In the genomic region with DNA sequence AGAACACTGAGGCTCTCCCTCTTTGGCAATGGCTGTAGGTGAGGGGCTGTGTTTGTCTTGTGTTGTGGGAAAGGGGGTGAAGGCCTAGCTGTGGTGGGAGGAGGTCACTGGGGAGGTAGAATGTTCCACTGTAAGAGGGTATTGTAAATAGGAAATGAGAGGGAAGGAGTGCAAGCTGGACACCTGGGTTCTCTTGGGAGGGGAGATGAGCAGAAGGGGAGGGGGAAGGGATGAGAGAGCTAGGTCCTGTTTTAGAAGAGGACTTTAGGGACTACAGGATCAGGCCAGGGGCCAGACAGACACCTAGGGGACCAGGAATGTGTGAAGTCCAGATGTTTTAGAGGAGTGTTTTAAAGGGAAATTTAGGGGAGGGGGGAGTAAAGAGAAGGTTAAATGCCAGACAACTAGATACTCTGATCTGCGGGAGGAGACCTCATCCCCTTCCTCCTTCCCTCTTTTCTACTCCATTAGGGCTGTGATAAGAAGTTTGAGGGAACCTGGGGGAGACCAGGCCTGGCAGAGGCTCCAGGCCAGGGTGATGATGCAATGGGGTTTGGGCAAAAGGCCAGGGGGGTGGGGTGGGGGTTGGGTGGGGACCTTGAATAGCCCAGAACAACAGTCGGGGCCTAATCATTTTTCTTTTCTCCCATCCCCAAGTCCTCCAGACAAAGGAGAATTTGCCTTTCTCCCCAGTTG, we compare ENCODE assay signal across 9 cellular contexts. TPM values are rescaled to one million over a fixed set of nuclear protein-coding genes. Genes with fewer than 3 reads are reported as not detected.
DNase-seq lines count a peak whose midpoint lies in the region; ATAC-seq and TF ChIP-seq lines count a peak whose summit lies in the region.
"Had no signal": no experiment of that assay in that cellular context is flagged by ENCODE, and none has a peak within 500 bp of the region (broad histone marks: within the 10 kb centered on the region; RNA-seq: fewer than 3 reads in every experiment).

No MANE protein-coding gene starts in this region.

- TF ChIP-seq CTCF in type B pancreatic cell (conservative IDR thresholded peaks at IDR 0.05) = no peak

- H2AK5ac ChIP-seq in mesenchymal stem cell (ENCODE audit: low read length, severe bottlenecking) = no peak overlapping the region

- H3K9me3 Mint-ChIP-seq in activated naive CD4-positive, alpha-beta T cell treated with anti-CD3 and anti-CD28 coated beads for 36 hours = no peaks in the 10 kb centered on the region
- H3K9me3 Mint-ChIP-seq in type B pancreatic cell = no peaks in the 10 kb centered on the region

- H3K27me3 ChIP-seq in mesenchymal stem cell (ENCODE audit: control insufficient read depth in 1 of 2, insufficient read depth in 1 of 2, low read length in 2 of 2) = no peaks in the 10 kb centered on the region

- peak overlapping the region; percentile 89 for H3K27ac Mint-ChIP-seq in activated naive CD4-positive, alpha-beta T cell treated with anti-CD3 and anti-CD28 coated beads for 36 hours
- H3K27ac Mint-ChIP-seq in type B pancreatic cell = no peak overlapping the region

- no peak overlapping the region for H2BK5ac ChIP-seq in mesenchymal stem cell (ENCODE audit: low read depth, low read length, poor library complexity, severe bottlenecking)

- H3K4me3 ChIP-seq in mesenchymal stem cell (ENCODE audit: insufficient read depth in 1 of 2, low read depth in 1 of 2, low read length in 2 of 2) = peak overlapping the region in 1 of 2 experiments; percentile 96

- H2BK120ac ChIP-seq in mesenchymal stem cell (ENCODE audit: low read depth, low read length) = no peak overlapping the region

- no peak overlapping the region for H3K23ac ChIP-seq in mesenchymal stem cell (ENCODE audit: low read length in 2 of 2)

- no peak for ATAC-seq in HG03045 (IDR thresholded peaks at IDR 0.05; ENCODE audit: unreplicated experiment)

- no peak overlapping the region for H3K4ac ChIP-seq in mesenchymal stem cell (ENCODE audit: low read depth in 1 of 2, low read length in 2 of 2)

- peaks cover 33% of the 10 kb centered on the region for H3K4me1 ChIP-seq in mesenchymal stem cell (ENCODE audit: control insufficient read depth, insufficient read depth, low read depth, low read length)

- intact Hi-C loops in activated naive CD4-positive, alpha-beta T cell treated with anti-CD3 and anti-CD28 coated beads for 36 hours (cut with micrococcal nuclease) = loop anchor here (10.0 kb wide), 1 partner anchor 1032 kb away; a partner anchor contains a TSS

- no peaks in the 10 kb centered on the region for H3K9me3 ChIP-seq in mesenchymal stem cell (ENCODE audit: control insufficient read depth, low read length)

- H3K36me3 ChIP-seq in mesenchymal stem cell (ENCODE audit: control insufficient read depth in 1 of 2, insufficient read depth in 2 of 2, low read depth in 1 of 2, low read length in 2 of 2) = peaks cover 4 to 9% of the 10 kb centered on the region in 2 experiments

- H3K36me3 Mint-ChIP-seq in activated naive CD4-positive, alpha-beta T cell treated with anti-CD3 and anti-CD28 coated beads for 36 hours (ENCODE audit: low read depth) = no peaks in the 10 kb centered on the region
- no peaks in the 10 kb centered on the region for H3K36me3 Mint-ChIP-seq in type B pancreatic cell

- no peaks in the 10 kb centered on the region for H3K27me3 Mint-ChIP-seq in activated naive CD4-positive, alpha-beta T cell treated with anti-CD3 and anti-CD28 coated beads for 36 hours (ENCODE audit: low read depth)
- H3K27me3 Mint-ChIP-seq in type B pancreatic cell = peaks cover 54% of the 10 kb centered on the region

- no peak overlapping the region for H3K27ac ChIP-seq in mesenchymal stem cell (ENCODE audit: low read length, poor library complexity, severe bottlenecking)

- no CpG with 5 or more reads among the region's 2 CpGs for WGBS in mesenchymal stem cell

- peak overlapping the region; percentile 95 for H3K4me3 Mint-ChIP-seq in activated naive CD4-positive, alpha-beta T cell treated with anti-CD3 and anti-CD28 coated beads for 36 hours
- H3K4me3 Mint-ChIP-seq in type B pancreatic cell = peak overlapping the region; percentile 88

- no peak overlapping the region for H3K18ac ChIP-seq in mesenchymal stem cell (ENCODE audit: low read depth in 1 of 2, low read length in 2 of 2)

- H3K4me2 ChIP-seq in mesenchymal stem cell (ENCODE audit: low read length, poor library complexity, severe bottlenecking) = no peak overlapping the region

- H3K79me1 ChIP-seq in mesenchymal stem cell (replicated peaks; ENCODE audit: low read length, poor library complexity, severe bottlenecking) = peaks cover 14% of the 10 kb centered on the region

- H3K4me1 Mint-ChIP-seq in activated naive CD4-positive, alpha-beta T cell treated with anti-CD3 and anti-CD28 coated beads for 36 hours (ENCODE audit: low read depth) = peaks cover 72% of the 10 kb centered on the region
- H3K4me1 Mint-ChIP-seq in type B pancreatic cell (ENCODE audit: unreplicated experiment) = peaks cover 33% of the 10 kb centered on the region

- no peak overlapping the region for H4K8ac ChIP-seq in mesenchymal stem cell (ENCODE audit: low read length)

- no peak overlapping the region for H2BK12ac ChIP-seq in mesenchymal stem cell (ENCODE audit: low read length in 2 of 2)

- H2AFZ ChIP-seq in mesenchymal stem cell (ENCODE audit: low read depth, low read length) = no peak overlapping the region

- CTCF ChIA-PET in activated naive CD4-positive, alpha-beta T cell treated with anti-CD3 and anti-CD28 coated beads for 36 hours (lab: Charles Lee) = interaction anchor here (0.9 to 14.5 kb wide), 5 partner anchors 16 to 81 kb away, joined by 3 to 257 read pairs (median 10); no protein-coding TSS in a partner anchor

- H4K91ac ChIP-seq in mesenchymal stem cell (ENCODE audit: low read length) = peak overlapping the region; percentile 62

- H2BK15ac ChIP-seq in mesenchymal stem cell (ENCODE audit: low read depth, poor library complexity, severe bottlenecking) = no peak overlapping the region

- DNase-seq in activated naive CD4-positive, alpha-beta T cell treated with anti-CD3 and anti-CD28 coated beads for 36 hours = no peak
- no peak for DNase-seq in activated naive CD4-positive, alpha-beta T cell (lab: John Stamatoyannopoulos, UW)
- DNase-seq in amniotic epithelial cell (ENCODE audit: low read depth) (peak; percentile 46), mesenchymal stem cell (no peak), type B pancreatic cell (ENCODE audit: extremely low spot score, unreplicated experiment) (no peak), NAMALWA (ENCODE audit: low spot score) (no peak), H4 (ENCODE audit: low spot score) (no peak)
- DNase-seq: DMS153 had no signal

- peak overlapping the region; percentile 97 for H3K9ac ChIP-seq in mesenchymal stem cell (ENCODE audit: low read length)

- no peak overlapping the region for H3K14ac ChIP-seq in mesenchymal stem cell (ENCODE audit: low read length in 2 of 2)

RNA-seq across cellular contexts. Expression of a gene that starts 2.0 kb away (rescaled TPM):
- total RNA-seq in activated naive CD4-positive, alpha-beta T cell treated with anti-CD3 and anti-CD28 coated beads for 36 hours = 10 to 100 TPM; 17.9 to 18.4 TPM
- 248 TPM for polyA plus RNA-seq in mesenchymal stem cell (2013, experiment 1 of 2)
- 244 TPM for polyA plus RNA-seq in mesenchymal stem cell (2013, experiment 2 of 2)
- 2.5 and 25.9 TPM in 2 replicates for total RNA-seq in type B pancreatic cell (ENCODE audit: low replicate concordance)
- 86.7 and 89.4 TPM in 2 replicates for total RNA-seq in H4 (2014; rRNA removed; shearing (Covaris generic))

RNA-seq across cellular contexts. Expression of a gene that starts 32.5 kb away (rescaled TPM):
- total RNA-seq in activated naive CD4-positive, alpha-beta T cell treated with anti-CD3 and anti-CD28 coated beads for 36 hours = 1 to 10 TPM in 1 of 2 experiments, under 1 TPM in 1; 0.93 to 1.1 TPM
- 16.2 TPM for polyA plus RNA-seq in mesenchymal stem cell (2013, experiment 1 of 2)
- 17.1 TPM for polyA plus RNA-seq in mesenchymal stem cell (2013, experiment 2 of 2)
- total RNA-seq in type B pancreatic cell (ENCODE audit: low replicate concordance) = 29.5 and 47.3 TPM in 2 replicates
- total RNA-seq in H4 (2014; rRNA removed; shearing (Covaris generic)) = 2.3 and 5.3 TPM in 2 replicates

RNA-seq across cellular contexts. Expression of a gene that starts 52.8 kb away (rescaled TPM):
- total RNA-seq in activated naive CD4-positive, alpha-beta T cell treated with anti-CD3 and anti-CD28 coated beads for 36 hours = 1 to 10 TPM; 1.2 TPM
- polyA plus RNA-seq in mesenchymal stem cell (2013, experiment 1 of 2) = not detected
- not detected for polyA plus RNA-seq in mesenchymal stem cell (2013, experiment 2 of 2)
- total RNA-seq in type B pancreatic cell (ENCODE audit: low replicate concordance) = not detected in 2 replicates
- not detected in 2 replicates for total RNA-seq in H4 (2014; rRNA removed; shearing (Covaris generic))

RNA-seq across cellular contexts. Expression of a gene that starts 56.3 kb away (rescaled TPM):
- total RNA-seq in activated naive CD4-positive, alpha-beta T cell treated with anti-CD3 and anti-CD28 coated beads for 36 hours = 1 to 10 TPM; 8.1 to 8.6 TPM
- polyA plus RNA-seq in mesenchymal stem cell (2013, experiment 1 of 2) = not detected
- not detected for polyA plus RNA-seq in mesenchymal stem cell (2013, experiment 2 of 2)
- total RNA-seq in type B pancreatic cell (ENCODE audit: low replicate concordance) = not detected in 2 replicates
- total RNA-seq in H4 (2014; rRNA removed; shearing (Covaris generic)) = not detected in 2 replicates
